24 cellular contexts compared by ENCODE assay signal in genomic region chr6:22027226-22027725, GRCh38.
DNase-seq lines count a peak whose midpoint lies in the region; ATAC-seq and TF ChIP-seq lines count a peak whose summit lies in the region.
"Had no signal": no experiment of that assay in that cellular context is flagged by ENCODE, and none has a peak within 500 bp of the region (broad histone marks: within the 10 kb centered on the region; RNA-seq: fewer than 3 reads in every experiment).

No MANE protein-coding gene starts in this region.

- TF ChIP-seq POLR2A in IMR-90 (IDR thresholded peaks at IDR 0.05; ENCODE audit: low read depth, low read length): no peak

- no peak overlapping the region for H3K56ac ChIP-seq in IMR-90 (ENCODE audit: extremely low read depth, insufficient read depth, low read length)

- H3K27me3 Mint-ChIP-seq in brain: no peaks in the 10 kb centered on the region
- peaks cover 3% of the 10 kb centered on the region for H3K27me3 Mint-ChIP-seq in nephron progenitor cell (ENCODE audit: low read depth, poor library complexity)
- no peaks in the 10 kb centered on the region for H3K27me3 Mint-ChIP-seq in stimulated activated naive CD8-positive, alpha-beta T cell treated with anti-CD3 and anti-CD28 coated beads, Interleukin-15, amount 100 ng/mL, for 72 hours
- H3K27me3 Mint-ChIP-seq in activated CD4-positive, alpha-beta T cell treated with anti-CD3 and anti-CD28 coated beads, Interleukin-2, amount 10 ng/mL, durations not matched to agents 24 days and 14 days: no peaks in the 10 kb centered on the region
- H3K27me3 Mint-ChIP-seq: activated naive CD8-positive, alpha-beta T cell treated with anti-CD3 and anti-CD28 coated beads for 36 hours; CD4-positive, CD25-positive, alpha-beta regulatory T cell; stimulated activated naive CD8-positive, alpha-beta T cell treated with anti-CD3 and anti-CD28 coated beads, Interleukin-15, Interleukin-2, amounts not matched to agents 100 ng/mL and 50 ng/mL, for 24 hours had no signal

- no peak overlapping the region for H2AFZ ChIP-seq in IMR-90 (replicated peaks; ENCODE audit: low read length, poor library complexity)

- peaks cover 0 to 27% (median 14%) of the 10 kb centered on the region in 11 experiments; a peak in 15 of 22 replicates for H3K36me3 ChIP-seq in BLaER1 treated with 17β-estradiol and CSF1 and Interleukin-3, amounts not matched to agents 10 nM and 100 nM
- peaks cover 3% of the 10 kb centered on the region; the same call in 1 of the 2 replicates for H3K36me3 ChIP-seq in IMR-90 (ENCODE audit: control insufficient read depth, insufficient read depth, low read length)

- no peak overlapping the region for H2BK5ac ChIP-seq in IMR-90 (ENCODE audit: low read depth, low read length, poor library complexity, severe bottlenecking)

- intact Hi-C loops in IMR-90 (cut with micrococcal nuclease): no loop called here
- intact Hi-C loops in activated CD4-positive, alpha-beta T cell treated with anti-CD3 and anti-CD28 coated beads, Interleukin-2, amount 10 ng/mL, durations not matched to agents 24 days and 14 days (cut with micrococcal nuclease): no loop called here

- no peak overlapping the region for H2BK120ac ChIP-seq in IMR-90 (ENCODE audit: low read depth, low read length)

- 0 out of 2 replicates have a peak, but pooled peaks cover 3% of the 10 kb centered on the region for H3K9me1 ChIP-seq in IMR-90 (ENCODE audit: insufficient read depth, low read length)

- POLR2A ChIA-PET in IMR-90 (lab: Charles Lee; ENCODE audit: unreplicated experiment): interaction anchor here (0.5 kb wide), 1 partner anchor 63 kb away, joined by 3 read pairs; no protein-coding TSS in a partner anchor

- H3K4ac ChIP-seq in IMR-90 (ENCODE audit: low read depth, low read length): 0 out of 2 replicates have a peak overlapping the region, but pooled peaks have one; percentile 3

- H3K9me3 Mint-ChIP-seq in brain (peaks cover 0 to 11% (median 7%) of the 10 kb centered on the region in 5 experiments), nephron progenitor cell (no peaks in the 10 kb centered on the region)
- H3K9me3 Mint-ChIP-seq in stimulated activated naive CD8-positive, alpha-beta T cell treated with anti-CD3 and anti-CD28 coated beads, Interleukin-15, amount 100 ng/mL, for 72 hours: peaks cover 6 to 9% of the 10 kb centered on the region in 2 donors
- H3K9me3 Mint-ChIP-seq in activated CD4-positive, alpha-beta T cell treated with anti-CD3 and anti-CD28 coated beads, Interleukin-2, amount 10 ng/mL, durations not matched to agents 24 days and 14 days: peaks cover 4% of the 10 kb centered on the region
- H3K9me3 Mint-ChIP-seq: WTC11 had no signal

- H2AK5ac ChIP-seq in IMR-90 (ENCODE audit: low read depth, low read length): no peak overlapping the region; the same call in 1 of the 2 replicates

- H3K4me1 ChIP-seq in BLaER1 treated with 17β-estradiol and CSF1 and Interleukin-3, amounts not matched to agents 10 nM and 100 nM: peaks cover 68 to 87% (median 75%) of the 10 kb centered on the region in 10 experiments
- H3K4me1 ChIP-seq in IMR-90 (ENCODE audit: control insufficient read depth, insufficient read depth, low read length): peaks cover 10% of the 10 kb centered on the region

- no peak overlapping the region for H2BK15ac ChIP-seq in IMR-90 (ENCODE audit: low read depth, low read length)

- no peak for TF ChIP-seq CTCF in IMR-90 (conservative IDR thresholded peaks at IDR 0.05; ENCODE audit: low read depth, low read length)
- no peak for TF ChIP-seq CTCF in brain (conservative IDR thresholded peaks at IDR 0.05)
- no peak for TF ChIP-seq CTCF in nephron progenitor cell (IDR thresholded peaks at IDR 0.05)

- DNase-seq in IMR-90 (no peak), nephron progenitor cell (no peak), 8988T (no peak)
- DNase-seq in stimulated activated naive CD8-positive, alpha-beta T cell treated with anti-CD3 and anti-CD28 coated beads, Interleukin-15, amount 100 ng/mL, for 72 hours: no peak
- DNase-seq in activated CD4-positive, alpha-beta T cell treated with anti-CD3 and anti-CD28 coated beads, Interleukin-2, amount 10 ng/mL, durations not matched to agents 24 days and 14 days: no peak
- DNase-seq: activated CD4-positive, alpha-beta T cell treated with anti-CD3 and anti-CD28 coated beads, Interleukin-2, amount 50 U/mL, for 48 hours; activated CD8-positive, alpha-beta memory T cell treated with anti-CD3 and anti-CD28 coated beads, Interleukin-2, amount 50 U/mL, for 48 hours; activated naive CD8-positive, alpha-beta T cell treated with anti-CD3 and anti-CD28 coated beads for 36 hours; CD4-positive, CD25-positive, alpha-beta regulatory T cell; effector memory CD4-positive, alpha-beta T cell; kidney; mammary epithelial cell; NCI-H1436 treated with DMSO at 0.1 percent for 48 hours; NCI-H2171 treated with DMSO at 0.1 percent for 48 hours; NCI-H526 treated with DMSO at 0.1 percent for 48 hours; stimulated activated CD4-positive, alpha-beta T cell treated with anti-CD3 and anti-CD28 coated beads, Interleukin-4, amount 100 ng/mL, for 4 hours had no signal

- no peaks in the 10 kb centered on the region for H3K79me1 ChIP-seq in IMR-90 (ENCODE audit: low read depth in 1 of 2, low read length in 2 of 2)

- no peak overlapping the region for H3K23ac ChIP-seq in IMR-90 (ENCODE audit: low read depth, low read length)

- CTCF ChIA-PET in IMR-90 (lab: Yijun Ruan, JAX): interaction anchor here (1.6 kb wide), 1 partner anchor 119 kb away, joined by 3 read pairs; no protein-coding TSS in a partner anchor

- H4K20me1 ChIP-seq in BLaER1 treated with 17β-estradiol and CSF1 and Interleukin-3, amounts not matched to agents 10 nM and 100 nM: no peaks in the 10 kb centered on the region
- no peaks in the 10 kb centered on the region for H4K20me1 ChIP-seq in IMR-90 (ENCODE audit: insufficient read depth, low read length)

- no peak overlapping the region for H2AK9ac ChIP-seq in IMR-90 (replicated peaks; ENCODE audit: low read depth, low read length, poor library complexity)

- H3K18ac ChIP-seq in IMR-90 (ENCODE audit: low read depth, low read length): peak overlapping the region; percentile 50; the same call in 1 of the 2 replicates

- dilution Hi-C loops in IMR-90 (cut with HindIII; ENCODE audit: low sequenced_read_pairs, unreplicated experiment): no loop called here

- H4K91ac ChIP-seq in IMR-90 (ENCODE audit: insufficient read depth, low read depth, low read length): no peak overlapping the region

- 0 out of 2 replicates have a peak overlapping the region, but pooled peaks have one; percentile 4 for H4K5ac ChIP-seq in IMR-90 (ENCODE audit: low read depth, low read length)

- no peak overlapping the region for H3K4me3 ChIP-seq in BLaER1 treated with 17β-estradiol and CSF1 and Interleukin-3, amounts not matched to agents 10 nM and 100 nM
- no peak overlapping the region for H3K4me3 ChIP-seq in IMR-90 (ENCODE audit: insufficient read depth, low read depth, low read length)
- H3K4me3 ChIP-seq: tibial nerve had no signal

- H3K9ac ChIP-seq in BLaER1 treated with 17β-estradiol and CSF1 and Interleukin-3, amounts not matched to agents 10 nM and 100 nM: peak overlapping the region in 6 of 11 experiments; percentile 31 to 93 (median 85); a peak in 7 of 22 replicates
- no peak overlapping the region for H3K9ac ChIP-seq in IMR-90 (ENCODE audit: low read depth, low read length)

- ATAC-seq in IMR-90 (ENCODE audit: low read depth) (no peak), HG02884 (IDR thresholded peaks at IDR 0.05; ENCODE audit: unreplicated experiment) (no peak)
- no peak for ATAC-seq in stimulated activated naive CD8-positive, alpha-beta T cell treated with anti-CD3 and anti-CD28 coated beads, Interleukin-15, amount 100 ng/mL, for 72 hours
- ATAC-seq: WTC11 had no signal

- H3K14ac ChIP-seq in IMR-90 (replicated peaks; ENCODE audit: low read depth, low read length): no peak overlapping the region

- H3K36me3 Mint-ChIP-seq in brain (peaks cover 11% of the 10 kb centered on the region), nephron progenitor cell (ENCODE audit: low read depth) (peaks cover 39% of the 10 kb centered on the region)
- H3K36me3 Mint-ChIP-seq in activated CD4-positive, alpha-beta T cell treated with anti-CD3 and anti-CD28 coated beads, Interleukin-2, amount 10 ng/mL, durations not matched to agents 24 days and 14 days (ENCODE audit: low read depth): peaks cover 3% of the 10 kb centered on the region
- H3K36me3 Mint-ChIP-seq: activated naive CD8-positive, alpha-beta T cell treated with anti-CD3 and anti-CD28 coated beads for 36 hours; CD4-positive, CD25-positive, alpha-beta regulatory T cell had no signal

- no TSS peak for BruUV-seq in IMR-90 (replicated peaks; lab: Mats Ljungman, UMichigan)

- no peak overlapping the region for H3K4me3 Mint-ChIP-seq in brain
- H3K4me3 Mint-ChIP-seq in nephron progenitor cell: no peak overlapping the region
- H3K4me3 Mint-ChIP-seq in stimulated activated naive CD8-positive, alpha-beta T cell treated with anti-CD3 and anti-CD28 coated beads, Interleukin-15, amount 100 ng/mL, for 72 hours: no peak overlapping the region
- H3K4me3 Mint-ChIP-seq in activated CD4-positive, alpha-beta T cell treated with anti-CD3 and anti-CD28 coated beads, Interleukin-2, amount 10 ng/mL, durations not matched to agents 24 days and 14 days: no peak overlapping the region
- H3K4me3 Mint-ChIP-seq: activated naive CD8-positive, alpha-beta T cell treated with anti-CD3 and anti-CD28 coated beads for 36 hours; CD4-positive, CD25-positive, alpha-beta regulatory T cell; stimulated activated naive CD8-positive, alpha-beta T cell treated with anti-CD3 and anti-CD28 coated beads, Interleukin-15, Interleukin-2, amounts not matched to agents 100 ng/mL and 50 ng/mL, for 24 hours; WTC11 had no signal

- H3K4me1 Mint-ChIP-seq in brain (peaks cover 74% of the 10 kb centered on the region), nephron progenitor cell (peaks cover 35% of the 10 kb centered on the region)
- H3K4me1 Mint-ChIP-seq in stimulated activated naive CD8-positive, alpha-beta T cell treated with anti-CD3 and anti-CD28 coated beads, Interleukin-15, amount 100 ng/mL, for 72 hours: peaks cover 38% of the 10 kb centered on the region
- H3K4me1 Mint-ChIP-seq in activated CD4-positive, alpha-beta T cell treated with anti-CD3 and anti-CD28 coated beads, Interleukin-2, amount 10 ng/mL, durations not matched to agents 24 days and 14 days: peaks cover 17% of the 10 kb centered on the region

- peak overlapping the region in 9 of 11 experiments; percentile 76 to 98 (median 94); a peak in 17 of 22 replicates for H3K27ac ChIP-seq in BLaER1 treated with 17β-estradiol and CSF1 and Interleukin-3, amounts not matched to agents 10 nM and 100 nM
- no peak overlapping the region for H3K27ac ChIP-seq in IMR-90 (ENCODE audit: insufficient read depth, low read length)
- H3K27ac ChIP-seq: RWPE1 had no signal

- peak overlapping the region; percentile 6 for H2BK20ac ChIP-seq in IMR-90 (ENCODE audit: low read depth, low read length)

- peaks cover 2 to 10% (median 4%) of the 10 kb centered on the region in 11 experiments; a peak in 21 of 22 replicates for H3K9me3 ChIP-seq in BLaER1 treated with 17β-estradiol and CSF1 and Interleukin-3, amounts not matched to agents 10 nM and 100 nM (replicated peaks in 1 of 11)
- no peaks in the 10 kb centered on the region; the same call in 1 of the 2 replicates for H3K9me3 ChIP-seq in IMR-90 (ENCODE audit: control insufficient read depth, insufficient read depth, low read length)

- TF ChIP-seq RAD21 in IMR-90 (IDR thresholded peaks at IDR 0.05; ENCODE audit: low read length): no peak

- peak overlapping the region; percentile 85 to 99 (median 92) for H3K4me2 ChIP-seq in BLaER1 treated with 17β-estradiol and CSF1 and Interleukin-3, amounts not matched to agents 10 nM and 100 nM
- no peak overlapping the region for H3K4me2 ChIP-seq in IMR-90 (ENCODE audit: low read depth, low read length)

- H3K27ac Mint-ChIP-seq in brain (peak overlapping the region; percentile 35 to 98 (median 78)), nephron progenitor cell (peak overlapping the region; percentile 30)
- H3K27ac Mint-ChIP-seq in stimulated activated naive CD8-positive, alpha-beta T cell treated with anti-CD3 and anti-CD28 coated beads, Interleukin-15, amount 100 ng/mL, for 72 hours: no peak overlapping the region
- H3K27ac Mint-ChIP-seq in activated CD4-positive, alpha-beta T cell treated with anti-CD3 and anti-CD28 coated beads, Interleukin-2, amount 10 ng/mL, durations not matched to agents 24 days and 14 days: no peak overlapping the region
- H3K27ac Mint-ChIP-seq: activated naive CD8-positive, alpha-beta T cell treated with anti-CD3 and anti-CD28 coated beads for 36 hours; activated T-helper 2 cell treated with anti-CD3 and anti-CD28 coated beads, Interferon-gamma antibody, Interleukin-2, Interleukin-4, amounts not matched to agents 10 μg/mL and 5 μg/mL and 100 μg/mL, durations not matched to agents 14 hours and 24 hours and 36 hours; stimulated activated naive CD8-positive, alpha-beta T cell treated with anti-CD3 and anti-CD28 coated beads, Interleukin-15, Interleukin-2, amounts not matched to agents 100 ng/mL and 50 ng/mL, for 24 hours had no signal

- in situ Hi-C loops in IMR-90 (cut with MboI; ENCODE audit: low sequenced_read_pairs): no loop called here

- no peak overlapping the region; a peak in 2 of 4 replicates for H4K8ac ChIP-seq in IMR-90 (ENCODE audit: low read depth in 2 of 2, low read length in 2 of 2)

- no peaks in the 10 kb centered on the region for H3K27me3 ChIP-seq in BLaER1 treated with 17β-estradiol and CSF1 and Interleukin-3, amounts not matched to agents 10 nM and 100 nM
- H3K27me3 ChIP-seq in IMR-90 (ENCODE audit: control insufficient read depth, insufficient read depth, low read length): no peaks in the 10 kb centered on the region
- H3K27me3 ChIP-seq: tibial nerve had no signal

- no CpG with 5 or more reads among the region's 6 CpGs for WGBS in IMR-90 (ENCODE audit: extremely low coverage in 2 of 2, insufficient read length in 1 of 2), 2 experiments

Comparison
In these comparisons a context has a peak if more than half of its experiments do, and no peak if none do; other contexts are left out.
1. H3K27ac Mint-ChIP-seq: peak in brain (5 of 5) and nephron progenitor cell (single experiment); none in stimulated activated naive CD8-positive, alpha-beta T cell treated with anti-CD3 and anti-CD28 coated beads, Interleukin-15, amount 100 ng/mL, for 72 hours (0 of 2) and activated CD4-positive, alpha-beta T cell treated with anti-CD3 and anti-CD28 coated beads, Interleukin-2, amount 10 ng/mL, durations not matched to agents 24 days and 14 days (single experiment).